In genomic region chr11:65366340-65366773, GRCh38 we compare ENCODE assay signal across 1 cellular context.
TF ChIP-seq lines count a peak whose summit lies in the region.

No MANE protein-coding gene starts in this region.

TF ChIP-seq in K562, 482 proteins besides CTCF, POLR2A, EP300 and RAD21 (continued from another document and continues in another):
- TF ChIP-seq ZMIZ1 (IDR thresholded peaks at IDR 0.05; ENCODE audit: low read depth in 2 of 2, low read length in 2 of 2) (0 out of 4 replicates have a peak, but pooled peaks of 1 of the 2 experiments have one; percentile 28), TARDBP (IDR thresholded peaks at IDR 0.05) (no peak), ZNF398 (CRISPR knock-in tag; IDR thresholded peaks at IDR 0.05) (no peak), ZNF146 (CRISPR knock-in tag; IDR thresholded peaks at IDR 0.05; ENCODE audit: unreplicated experiment) (no peak), E2F1 (CRISPR knock-in tag; IDR thresholded peaks at IDR 0.05) (no peak), CCNT2 (IDR thresholded peaks at IDR 0.05; ENCODE audit: borderline replicate concordance, extremely low read depth, insufficient read length, low read depth, low read length) (no peak), ZNF280B (CRISPR knock-in tag; IDR thresholded peaks at IDR 0.05) (no peak), PML (IDR thresholded peaks at IDR 0.05; ENCODE audit: low read length) (no peak), PYGO2 (tag; IDR thresholded peaks at IDR 0.05) (no peak), SAP30 (IDR thresholded peaks at IDR 0.05; ENCODE audit: borderline replicate concordance, insufficient read depth, low read depth, low read length, poor library complexity, severe bottlenecking) (no peak), HNRNPL (IDR thresholded peaks at IDR 0.05; ENCODE audit: low read depth, low read length) (no peak), ARID1B (IDR thresholded peaks at IDR 0.05) (peak; percentile 39; the same call in 1 of the 2 replicates), ZNF121 (CRISPR knock-in tag; conservative IDR thresholded peaks at IDR 0.05) (no peak), GTF2A2 (tag; IDR thresholded peaks at IDR 0.05) (no peak), MCM7 (IDR thresholded peaks at IDR 0.05) (no peak), E2F6 (IDR thresholded peaks at IDR 0.05; ENCODE audit: borderline replicate concordance in 1 of 2, extremely low read depth in 1 of 2, insufficient read depth in 1 of 2, insufficient read length in 1 of 2, low read depth in 1 of 2, low read length in 1 of 2, poor library complexity in 1 of 2, severe bottlenecking in 1 of 2) (no peak), ETS1 (conservative IDR thresholded peaks at IDR 0.05; ENCODE audit: control insufficient read depth, low read depth, low read length) (no peak), RERE (CRISPR knock-in tag; IDR thresholded peaks at IDR 0.05; ENCODE audit: borderline replicate concordance) (no peak), CAMTA2 (CRISPR knock-in tag; conservative IDR thresholded peaks at IDR 0.05) (no peak), SETDB1 (IDR thresholded peaks at IDR 0.05; ENCODE audit: low read length) (no peak), MNT (conservative IDR thresholded peaks at IDR 0.05) (no peak; a peak in 1 of 4 replicates), MAX (CRISPR knock-in tag; IDR thresholded peaks at IDR 0.05) (no peak), TSHZ1 (CRISPR knock-in tag; IDR thresholded peaks at IDR 0.05) (no peak), ARNT (IDR thresholded peaks at IDR 0.05) (no peak), ZNF3 (CRISPR knock-in tag; IDR thresholded peaks at IDR 0.05) (no peak), ZHX1 (conservative IDR thresholded peaks at IDR 0.05; ENCODE audit: low read length) (no peak), MTA1 (IDR thresholded peaks at IDR 0.05; ENCODE audit: borderline replicate concordance) (no peak), MCM2 (IDR thresholded peaks at IDR 0.05; ENCODE audit: low read depth) (no peak), ZNF224 (CRISPR knock-in tag; IDR thresholded peaks at IDR 0.05) (no peak), ARID2 (IDR thresholded peaks at IDR 0.05) (peak; percentile 61; the same call in 1 of the 2 replicates)
